Comparison of ENCODE assay signal across 1 cellular context in the genomic region with DNA sequence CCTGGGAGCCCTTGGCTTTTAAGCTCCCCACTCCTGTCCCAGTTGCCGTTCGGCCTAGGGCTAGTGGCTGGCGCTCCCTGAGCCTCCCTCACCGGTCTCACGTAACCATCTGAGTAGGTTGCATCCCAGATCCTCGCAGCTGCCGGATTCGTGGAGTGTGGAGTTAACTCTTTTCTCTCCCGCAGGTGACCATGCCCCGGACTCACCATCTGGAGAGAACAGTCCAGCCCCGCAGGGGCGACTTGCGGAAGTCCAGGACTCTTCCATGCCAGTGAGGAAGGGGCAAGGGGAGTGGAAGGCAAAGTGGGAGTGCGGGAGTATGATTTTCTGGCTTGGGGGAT.
A peak's percentile ranks its signal among the peaks of the same experiment; 100 is the strongest.
TF ChIP-seq lines count a peak whose summit lies in the region.

No MANE protein-coding gene starts in this region.

TF ChIP-seq in HepG2, 621 proteins besides CTCF, POLR2A, EP300 and RAD21 (continued from another document):
- TF ChIP-seq, protein P1, sequence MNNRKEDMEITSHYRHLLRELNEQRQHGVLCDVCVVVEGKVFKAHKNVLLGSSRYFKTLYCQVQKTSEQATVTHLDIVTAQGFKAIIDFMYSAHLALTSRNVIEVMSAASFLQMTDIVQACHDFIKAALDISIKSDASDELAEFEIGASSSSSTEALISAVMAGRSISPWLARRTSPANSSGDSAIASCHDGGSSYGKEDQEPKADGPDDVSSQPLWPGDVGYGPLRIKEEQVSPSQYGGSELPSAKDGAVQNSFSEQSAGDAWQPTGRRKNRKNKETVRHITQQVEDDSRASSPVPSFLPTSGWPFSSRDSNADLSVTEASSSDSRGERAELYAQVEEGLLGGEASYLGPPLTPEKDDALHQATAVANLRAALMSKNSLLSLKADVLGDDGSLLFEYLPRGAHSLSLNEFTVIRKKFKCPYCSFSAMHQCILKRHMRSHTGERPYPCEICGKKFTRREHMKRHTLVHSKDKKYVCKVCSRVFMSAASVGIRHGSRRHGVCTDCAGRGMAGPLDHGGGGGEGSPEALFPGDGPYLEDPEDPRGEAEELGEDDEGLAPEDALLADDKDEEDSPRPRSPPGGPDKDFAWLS (CRISPR knock-in tag; IDR thresholded peaks at IDR 0.05; ENCODE audit: borderline replicate concordance): no peak
- TF ChIP-seq POLR2AphosphoS5 (IDR thresholded peaks at IDR 0.05; ENCODE audit: low read depth, low read length) (no peak), MED1 (CRISPR knock-in tag; IDR thresholded peaks at IDR 0.05) (no peak), ZNF367 (CRISPR knock-in tag; IDR thresholded peaks at IDR 0.05; ENCODE audit: borderline replicate concordance) (no peak), MTF2 (CRISPR knock-in tag; IDR thresholded peaks at IDR 0.05; ENCODE audit: borderline replicate concordance) (no peak), THYN1 (CRISPR knock-in tag; IDR thresholded peaks at IDR 0.05; ENCODE audit: borderline replicate concordance, low read depth) (no peak), U2AF1 (optimal IDR thresholded peaks at IDR 0.05; ENCODE audit: low read depth, low read length) (no peak), RXRA (CRISPR knock-in tag; IDR thresholded peaks at IDR 0.05) (no peak), KAT8 (CRISPR knock-in tag; IDR thresholded peaks at IDR 0.05) (no peak), STAT5B (CRISPR knock-in tag; IDR thresholded peaks at IDR 0.05) (no peak), ZNF572 (CRISPR knock-in tag; IDR thresholded peaks at IDR 0.05) (no peak), ZNF790 (CRISPR knock-in tag; IDR thresholded peaks at IDR 0.05; ENCODE audit: borderline replicate concordance) (no peak), ZNF484 (CRISPR knock-in tag; IDR thresholded peaks at IDR 0.05; ENCODE audit: borderline replicate concordance, low read depth) (no peak), ZNF337 (CRISPR knock-in tag; IDR thresholded peaks at IDR 0.05; ENCODE audit: borderline replicate concordance, low read depth) (no peak), RARG (CRISPR knock-in tag; IDR thresholded peaks at IDR 0.05; ENCODE audit: low read depth) (0 out of 2 replicates have a peak, but pooled peaks have one; percentile 8), KLF12 (CRISPR knock-in tag; IDR thresholded peaks at IDR 0.05; ENCODE audit: borderline replicate concordance) (peak; percentile 8; the same call in 1 of the 2 replicates), ZNF335 (CRISPR knock-in tag; IDR thresholded peaks at IDR 0.05) (no peak), ZNF251 (CRISPR knock-in tag; IDR thresholded peaks at IDR 0.05) (no peak), PCBP1 (IDR thresholded peaks at IDR 0.05; ENCODE audit: borderline replicate concordance, low read depth, low read length) (no peak), HOXA7 (CRISPR knock-in tag; IDR thresholded peaks at IDR 0.05) (no peak), KLF6 (CRISPR knock-in tag; IDR thresholded peaks at IDR 0.05) (no peak), ZNF441 (CRISPR knock-in tag; IDR thresholded peaks at IDR 0.05; ENCODE audit: borderline replicate concordance) (0 out of 2 replicates have a peak, but pooled peaks have one; percentile 30), BCL6 (CRISPR knock-in tag; IDR thresholded peaks at IDR 0.05) (no peak), EED (CRISPR knock-in tag; IDR thresholded peaks at IDR 0.05) (no peak), KAT7 (CRISPR knock-in tag; IDR thresholded peaks at IDR 0.05; ENCODE audit: borderline replicate concordance) (no peak)
- TF ChIP-seq, protein P2, sequence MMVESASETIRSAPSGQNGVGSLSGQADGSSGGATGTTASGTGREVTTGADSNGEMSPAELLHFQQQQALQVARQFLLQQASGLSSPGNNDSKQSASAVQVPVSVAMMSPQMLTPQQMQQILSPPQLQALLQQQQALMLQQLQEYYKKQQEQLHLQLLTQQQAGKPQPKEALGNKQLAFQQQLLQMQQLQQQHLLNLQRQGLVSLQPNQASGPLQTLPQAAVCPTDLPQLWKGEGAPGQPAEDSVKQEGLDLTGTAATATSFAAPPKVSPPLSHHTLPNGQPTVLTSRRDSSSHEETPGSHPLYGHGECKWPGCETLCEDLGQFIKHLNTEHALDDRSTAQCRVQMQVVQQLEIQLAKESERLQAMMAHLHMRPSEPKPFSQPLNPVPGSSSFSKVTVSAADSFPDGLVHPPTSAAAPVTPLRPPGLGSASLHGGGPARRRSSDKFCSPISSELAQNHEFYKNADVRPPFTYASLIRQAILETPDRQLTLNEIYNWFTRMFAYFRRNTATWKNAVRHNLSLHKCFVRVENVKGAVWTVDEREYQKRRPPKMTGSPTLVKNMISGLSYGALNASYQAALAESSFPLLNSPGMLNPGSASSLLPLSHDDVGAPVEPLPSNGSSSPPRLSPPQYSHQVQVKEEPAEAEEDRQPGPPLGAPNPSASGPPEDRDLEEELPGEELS (CRISPR knock-in tag; IDR thresholded peaks at IDR 0.05): no peak
- TF ChIP-seq, protein P3, sequence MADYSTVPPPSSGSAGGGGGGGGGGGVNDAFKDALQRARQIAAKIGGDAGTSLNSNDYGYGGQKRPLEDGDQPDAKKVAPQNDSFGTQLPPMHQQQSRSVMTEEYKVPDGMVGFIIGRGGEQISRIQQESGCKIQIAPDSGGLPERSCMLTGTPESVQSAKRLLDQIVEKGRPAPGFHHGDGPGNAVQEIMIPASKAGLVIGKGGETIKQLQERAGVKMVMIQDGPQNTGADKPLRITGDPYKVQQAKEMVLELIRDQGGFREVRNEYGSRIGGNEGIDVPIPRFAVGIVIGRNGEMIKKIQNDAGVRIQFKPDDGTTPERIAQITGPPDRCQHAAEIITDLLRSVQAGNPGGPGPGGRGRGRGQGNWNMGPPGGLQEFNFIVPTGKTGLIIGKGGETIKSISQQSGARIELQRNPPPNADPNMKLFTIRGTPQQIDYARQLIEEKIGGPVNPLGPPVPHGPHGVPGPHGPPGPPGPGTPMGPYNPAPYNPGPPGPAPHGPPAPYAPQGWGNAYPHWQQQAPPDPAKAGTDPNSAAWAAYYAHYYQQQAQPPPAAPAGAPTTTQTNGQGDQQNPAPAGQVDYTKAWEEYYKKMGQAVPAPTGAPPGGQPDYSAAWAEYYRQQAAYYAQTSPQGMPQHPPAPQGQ (CRISPR knock-in tag; IDR thresholded peaks at IDR 0.05; ENCODE audit: borderline replicate concordance): no peak
- TF ChIP-seq, protein P4, sequence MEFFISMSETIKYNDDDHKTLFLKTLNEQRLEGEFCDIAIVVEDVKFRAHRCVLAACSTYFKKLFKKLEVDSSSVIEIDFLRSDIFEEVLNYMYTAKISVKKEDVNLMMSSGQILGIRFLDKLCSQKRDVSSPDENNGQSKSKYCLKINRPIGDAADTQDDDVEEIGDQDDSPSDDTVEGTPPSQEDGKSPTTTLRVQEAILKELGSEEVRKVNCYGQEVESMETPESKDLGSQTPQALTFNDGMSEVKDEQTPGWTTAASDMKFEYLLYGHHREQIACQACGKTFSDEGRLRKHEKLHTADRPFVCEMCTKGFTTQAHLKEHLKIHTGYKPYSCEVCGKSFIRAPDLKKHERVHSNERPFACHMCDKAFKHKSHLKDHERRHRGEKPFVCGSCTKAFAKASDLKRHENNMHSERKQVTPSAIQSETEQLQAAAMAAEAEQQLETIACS (CRISPR knock-in tag; IDR thresholded peaks at IDR 0.05): no peak
